In the genomic region with DNA sequence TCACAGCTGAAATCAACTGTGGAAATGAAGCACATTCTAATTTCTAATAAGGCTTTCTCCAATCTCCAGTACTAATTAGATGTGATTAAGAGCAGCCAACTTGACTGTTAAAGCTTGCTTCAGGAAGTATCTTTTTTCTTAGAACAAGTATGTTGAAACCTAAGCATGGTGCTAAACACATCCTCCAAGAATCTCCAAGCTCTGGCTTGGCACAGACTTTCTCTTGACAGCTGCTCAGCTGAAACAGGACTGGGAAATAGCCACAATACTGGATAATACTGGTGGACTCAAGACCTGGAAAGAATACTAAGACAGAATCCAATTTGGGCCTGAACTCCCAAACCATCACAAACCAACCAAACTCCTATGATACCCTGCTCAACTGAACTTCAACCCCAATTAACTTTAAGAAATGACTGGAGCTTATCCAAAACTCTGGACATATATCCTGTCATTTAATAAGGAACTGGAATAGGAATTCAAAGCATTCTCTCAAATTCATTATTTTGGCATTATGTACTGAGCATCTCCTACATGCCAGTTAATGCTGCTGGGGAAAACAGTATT, we compare ENCODE assay signal across 1 cellular context.
TF ChIP-seq lines count a peak whose summit lies in the region.

No MANE protein-coding gene starts in this region.

TF ChIP-seq in IMR-90, 13 proteins besides CTCF, POLR2A, EP300 and RAD21:
- peak; percentile 45; the same call in 1 of the 2 replicates for TF ChIP-seq MXI1 (IDR thresholded peaks at IDR 0.05; ENCODE audit: borderline replicate concordance, low read depth, low read length)
- peak; percentile 11; the same call in 1 of the 2 replicates for TF ChIP-seq CEBPB (IDR thresholded peaks at IDR 0.05; ENCODE audit: low read depth, low read length)
- no peak for TF ChIP-seq NFE2L2 (IDR thresholded peaks at IDR 0.05; ENCODE audit: low read depth, low read length)
